Comparison of ENCODE assay signal across 10 cellular contexts in genomic region chr11:2909145-2909914, GRCh38.
"Had no signal": no experiment of that assay in that cellular context is flagged by ENCODE, and none has a peak within 500 bp of the region (broad histone marks: within the 10 kb centered on the region; RNA-seq: fewer than 3 reads in every experiment).

No MANE protein-coding gene starts in this region.

- DNase-seq: activated CD4-positive, alpha-beta memory T cell treated with anti-CD3 and anti-CD28 coated beads, Interleukin-2, amount 10 ng/mL, durations not matched to agents 7 days and 5 days; activated CD4-positive, alpha-beta T cell treated with anti-CD3 and anti-CD28 coated beads for 1 hour; activated T-cell treated with anti-CD3 and anti-CD28 coated beads, Interleukin-2, amount 50 U/mL, for 48 hours; caudate nucleus; cortex of kidney; effector CD8-positive, alpha-beta T cell; stimulated activated CD4-positive, alpha-beta T cell treated with anti-CD3 and anti-CD28 coated beads, Interleukin-4, amount 100 ng/mL, for 24 hours; tibial artery had no signal

- H3K9me3 ChIP-seq: prostate gland, tibial artery had no signal

- H2AFZ ChIP-seq: hepatocyte had no signal

- H3K27ac ChIP-seq: hepatocyte, prostate gland, tibial artery had no signal

- H3K4me2 ChIP-seq: hepatocyte had no signal

- H3K27me3 ChIP-seq: hepatocyte had no signal

- H3K4me3 ChIP-seq: hepatocyte, prostate gland, tibial artery had no signal

- H3K36me3 ChIP-seq: prostate gland, tibial artery had no signal
